ENCODE assay signal across 8 cellular contexts in the genomic region with DNA sequence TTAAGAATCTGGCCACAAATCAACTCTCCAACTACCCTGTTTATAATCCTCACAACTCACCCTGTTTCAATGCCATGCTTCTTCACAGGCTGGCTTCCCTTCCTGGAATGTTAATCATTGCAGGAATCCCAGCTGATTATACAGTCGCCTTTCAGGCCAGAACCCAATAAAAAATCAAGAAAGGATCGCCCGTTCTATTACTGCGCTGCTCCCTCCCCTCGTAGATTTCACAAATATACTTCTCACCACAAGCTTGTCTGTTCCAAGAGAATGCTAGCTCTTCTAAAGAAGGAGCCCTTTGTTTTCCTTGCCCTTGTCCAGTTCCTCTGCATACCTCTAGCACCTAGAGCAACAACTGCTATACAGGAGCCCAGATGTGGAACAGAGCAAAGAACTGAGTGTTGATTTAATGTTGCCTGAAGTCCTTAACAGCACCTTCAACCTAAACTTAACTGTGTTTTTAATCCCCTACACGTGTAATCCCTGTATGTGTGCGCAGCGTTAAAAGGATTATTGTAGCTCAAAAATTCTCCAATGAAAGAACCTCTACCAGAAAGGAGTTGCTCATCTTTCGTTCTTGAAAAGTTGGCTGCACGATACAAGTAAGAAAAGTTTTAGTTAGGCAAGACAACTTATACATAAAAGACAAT. TPM values are rescaled to one million over a fixed set of nuclear protein-coding genes. Genes with fewer than 3 reads are reported as not detected.
DNase-seq lines count a peak whose midpoint lies in the region; ATAC-seq and TF ChIP-seq lines count a peak whose summit lies in the region.

No MANE protein-coding gene starts in this region.

- peaks cover 3% of the 10 kb centered on the region for H3K36me3 Mint-ChIP-seq in CD4-positive, CD25-positive, alpha-beta regulatory T cell
- peaks cover 10% of the 10 kb centered on the region for H3K36me3 Mint-ChIP-seq in activated T-helper 2 cell treated with anti-CD3 and anti-CD28 coated beads, Interferon-gamma antibody, Interleukin-2, Interleukin-4, amounts not matched to agents 10 μg/mL and 5 μg/mL and 100 μg/mL, durations not matched to agents 14 hours and 24 hours and 36 hours (ENCODE audit: low read depth)
- H3K36me3 Mint-ChIP-seq in activated T-cell treated with anti-CD3 and anti-CD28 coated beads, Interleukin-2, amount 50 U/mL, for 24 hours (ENCODE audit: low read depth), result peaks cover 25% of the 10 kb centered on the region

- peaks cover 45% of the 10 kb centered on the region for H3K4me1 ChIP-seq in CD4-positive, CD25-positive, alpha-beta regulatory T cell (ENCODE audit: control insufficient read depth, insufficient read depth, low read length, poor library complexity, severe bottlenecking)
- H3K4me1 ChIP-seq in adrenal gland (replicated peaks in 1 of 2) (peaks cover 15 to 31% of the 10 kb centered on the region in 2 donors), thoracic aorta (ENCODE audit: control insufficient read depth in 1 of 2, low read depth in 2 of 2) (peaks cover 21 to 37% of the 10 kb centered on the region in 2 donors)

- DNase-seq in CD4-positive, CD25-positive, alpha-beta regulatory T cell, result no peak
- DNase-seq in adrenal gland (no peak), inferior parietal cortex (ENCODE audit: extremely low spot score) (peak; percentile 22), thoracic aorta (ENCODE audit: low spot score) (no peak), posterior cingulate gyrus (no peak)
- DNase-seq in activated T-helper 2 cell treated with anti-CD3 and anti-CD28 coated beads, Interferon-gamma antibody, Interleukin-2, Interleukin-4, amounts not matched to agents 10 μg/mL and 5 μg/mL and 100 μg/mL, durations not matched to agents 14 hours and 24 hours and 36 hours (ENCODE audit: low spot score), result no peak
- no peak for DNase-seq in activated T-cell treated with anti-CD3 and anti-CD28 coated beads, Interleukin-2, amount 50 U/mL, for 24 hours

- TF ChIP-seq CTCF in adrenal gland (IDR thresholded peaks at IDR 0.05), result no peak
- TF ChIP-seq CTCF in thoracic aorta (IDR thresholded peaks at IDR 0.05), result no peak

- no peak overlapping the region for H3K4me3 Mint-ChIP-seq in CD4-positive, CD25-positive, alpha-beta regulatory T cell
- no peak overlapping the region for H3K4me3 Mint-ChIP-seq in activated T-helper 2 cell treated with anti-CD3 and anti-CD28 coated beads, Interferon-gamma antibody, Interleukin-2, Interleukin-4, amounts not matched to agents 10 μg/mL and 5 μg/mL and 100 μg/mL, durations not matched to agents 14 hours and 24 hours and 36 hours (ENCODE audit: low read depth)
- no peak overlapping the region for H3K4me3 Mint-ChIP-seq in activated T-cell treated with anti-CD3 and anti-CD28 coated beads, Interleukin-2, amount 50 U/mL, for 24 hours

- peak overlapping the region; percentile 79 for H3K27ac ChIP-seq in CD4-positive, CD25-positive, alpha-beta regulatory T cell (ENCODE audit: insufficient read depth, low read length, poor library complexity, severe bottlenecking)
- H3K27ac ChIP-seq in adrenal gland (peak overlapping the region in 3 of 5 donors; percentile 25 to 80 (median 68)), thoracic aorta (peak overlapping the region in 1 of 2 donors; percentile 67)

- intact Hi-C loops in adrenal gland (cut with DNase I), result no loop called here
- intact Hi-C loops in activated T-helper 2 cell treated with anti-CD3 and anti-CD28 coated beads, Interferon-gamma antibody, Interleukin-2, Interleukin-4, amounts not matched to agents 10 μg/mL and 5 μg/mL and 100 μg/mL, durations not matched to agents 14 hours and 24 hours and 36 hours (cut with micrococcal nuclease), result loop anchor here (2.0 to 5.0 kb wide), 3 partner anchors 40 to 114 kb away; a partner anchor contains a TSS
- intact Hi-C loops in posterior cingulate gyrus (cut with DNase I), result loop anchor here (5.0 kb wide), 1 partner anchor 80 kb away; no protein-coding TSS in a partner anchor

- H3K27ac Mint-ChIP-seq in CD4-positive, CD25-positive, alpha-beta regulatory T cell, result no peak overlapping the region
- H3K27ac Mint-ChIP-seq in activated T-helper 2 cell treated with anti-CD3 and anti-CD28 coated beads, Interferon-gamma antibody, Interleukin-2, Interleukin-4, amounts not matched to agents 10 μg/mL and 5 μg/mL and 100 μg/mL, durations not matched to agents 14 hours and 24 hours and 36 hours, result no peak overlapping the region
- no peak overlapping the region for H3K27ac Mint-ChIP-seq in activated T-cell treated with anti-CD3 and anti-CD28 coated beads, Interleukin-2, amount 50 U/mL, for 24 hours

- no peak for ATAC-seq in CD4-positive, CD25-positive, alpha-beta regulatory T cell (ENCODE audit: low read depth in 2 of 2)
- ATAC-seq in HG03342 (IDR thresholded peaks at IDR 0.05; ENCODE audit: unreplicated experiment) (peak; percentile 8), thoracic aorta (ENCODE audit: insufficient number of reproducible peaks, low FRiP score, low read depth) (no peak)

- TF ChIP-seq POLR2A in adrenal gland (IDR thresholded peaks at IDR 0.05), result no peak

- H3K9me3 ChIP-seq in CD4-positive, CD25-positive, alpha-beta regulatory T cell (ENCODE audit: control insufficient read depth in 2 of 2, low read length in 2 of 2), result no peaks in the 10 kb centered on the region
- no peaks in the 10 kb centered on the region for H3K9me3 ChIP-seq in adrenal gland (replicated peaks in 1 of 3)
- no peaks in the 10 kb centered on the region for H3K9me3 ChIP-seq in thoracic aorta

- no peaks in the 10 kb centered on the region for H3K27me3 ChIP-seq in CD4-positive, CD25-positive, alpha-beta regulatory T cell (ENCODE audit: control insufficient read depth, insufficient read depth, low read length)
- no peaks in the 10 kb centered on the region for H3K27me3 ChIP-seq in adrenal gland
- H3K27me3 ChIP-seq in thoracic aorta (replicated peaks; ENCODE audit: insufficient read depth), result no peaks in the 10 kb centered on the region

- peaks cover 0 to 2% (median 0%) of the 10 kb centered on the region in 7 donors for H3K9me3 Mint-ChIP-seq in CD4-positive, CD25-positive, alpha-beta regulatory T cell
- no peaks in the 10 kb centered on the region for H3K9me3 Mint-ChIP-seq in activated T-helper 2 cell treated with anti-CD3 and anti-CD28 coated beads, Interferon-gamma antibody, Interleukin-2, Interleukin-4, amounts not matched to agents 10 μg/mL and 5 μg/mL and 100 μg/mL, durations not matched to agents 14 hours and 24 hours and 36 hours
- H3K9me3 Mint-ChIP-seq in activated T-cell treated with anti-CD3 and anti-CD28 coated beads, Interleukin-2, amount 50 U/mL, for 24 hours, result no peaks in the 10 kb centered on the region

- no peaks in the 10 kb centered on the region for H3K36me3 ChIP-seq in CD4-positive, CD25-positive, alpha-beta regulatory T cell (ENCODE audit: control insufficient read depth, insufficient read depth, low read length)
- H3K36me3 ChIP-seq in adrenal gland (replicated peaks in 1 of 2), result no peaks in the 10 kb centered on the region
- H3K36me3 ChIP-seq in thoracic aorta, result no peaks in the 10 kb centered on the region

- peak overlapping the region; percentile 100 for H3K4me3 ChIP-seq in CD4-positive, CD25-positive, alpha-beta regulatory T cell (ENCODE audit: low read depth, low read length)
- peak overlapping the region in 3 of 4 donors; percentile 17 to 72 (median 67) for H3K4me3 ChIP-seq in adrenal gland
- peak overlapping the region; percentile 93 for H3K4me3 ChIP-seq in thoracic aorta

- no peaks in the 10 kb centered on the region for H3K27me3 Mint-ChIP-seq in CD4-positive, CD25-positive, alpha-beta regulatory T cell
- no peaks in the 10 kb centered on the region for H3K27me3 Mint-ChIP-seq in activated T-helper 2 cell treated with anti-CD3 and anti-CD28 coated beads, Interferon-gamma antibody, Interleukin-2, Interleukin-4, amounts not matched to agents 10 μg/mL and 5 μg/mL and 100 μg/mL, durations not matched to agents 14 hours and 24 hours and 36 hours (ENCODE audit: low read depth)
- no peaks in the 10 kb centered on the region for H3K27me3 Mint-ChIP-seq in activated T-cell treated with anti-CD3 and anti-CD28 coated beads, Interleukin-2, amount 50 U/mL, for 24 hours

- WGBS in adrenal gland, 4 donors, result 27 to 44% (median 36%) methylated on average over 10 of the region's 10 CpGs

- H3K4me1 Mint-ChIP-seq in CD4-positive, CD25-positive, alpha-beta regulatory T cell, result peaks cover 18 to 25% (median 23%) of the 10 kb centered on the region in 4 donors
- peaks cover 22% of the 10 kb centered on the region for H3K4me1 Mint-ChIP-seq in activated T-helper 2 cell treated with anti-CD3 and anti-CD28 coated beads, Interferon-gamma antibody, Interleukin-2, Interleukin-4, amounts not matched to agents 10 μg/mL and 5 μg/mL and 100 μg/mL, durations not matched to agents 14 hours and 24 hours and 36 hours (ENCODE audit: low read depth)
- peaks cover 22% of the 10 kb centered on the region for H3K4me1 Mint-ChIP-seq in activated T-cell treated with anti-CD3 and anti-CD28 coated beads, Interleukin-2, amount 50 U/mL, for 24 hours (ENCODE audit: low read depth)

RNA-seq across cellular contexts. Expression of a gene that starts 1.0 kb away (rescaled TPM):
- 22.8 TPM for total RNA-seq in CD4-positive, CD25-positive, alpha-beta regulatory T cell
- 10 to 100 TPM; 54.6 to 71.7 (median 62.6) TPM for polyA plus RNA-seq in CD4-positive, CD25-positive, alpha-beta regulatory T cell
- total RNA-seq in adrenal gland, result 10 to 100 TPM; 29.6 to 98.7 (median 38.4) TPM
- 10 to 100 TPM; 25.0 to 77.4 (median 26.4) TPM for polyA plus RNA-seq in adrenal gland
- total RNA-seq in thoracic aorta, result 10 to 100 TPM; 29.9 to 52.9 TPM
- 60.9 and 61.6 TPM in 2 replicates for total RNA-seq in activated T-helper 2 cell treated with anti-CD3 and anti-CD28 coated beads, Interferon-gamma antibody, Interleukin-2, Interleukin-4, amounts not matched to agents 10 μg/mL and 5 μg/mL and 100 μg/mL, durations not matched to agents 14 hours and 24 hours and 36 hours

Comparison
In these comparisons a context has a peak if more than half of its experiments do, and no peak if none do; other contexts are left out.
1. intact Hi-C loops: an anchor here in activated T-helper 2 cell treated with anti-CD3 and anti-CD28 coated beads, Interferon-gamma antibody, Interleukin-2, Interleukin-4, amounts not matched to agents 10 μg/mL and 5 μg/mL and 100 μg/mL, durations not matched to agents 14 hours and 24 hours and 36 hours (2.0 to 5.0 kb wide) and posterior cingulate gyrus (5.0 kb wide); none called in adrenal gland.